10 cellular contexts compared by ENCODE assay signal in the genomic region with DNA sequence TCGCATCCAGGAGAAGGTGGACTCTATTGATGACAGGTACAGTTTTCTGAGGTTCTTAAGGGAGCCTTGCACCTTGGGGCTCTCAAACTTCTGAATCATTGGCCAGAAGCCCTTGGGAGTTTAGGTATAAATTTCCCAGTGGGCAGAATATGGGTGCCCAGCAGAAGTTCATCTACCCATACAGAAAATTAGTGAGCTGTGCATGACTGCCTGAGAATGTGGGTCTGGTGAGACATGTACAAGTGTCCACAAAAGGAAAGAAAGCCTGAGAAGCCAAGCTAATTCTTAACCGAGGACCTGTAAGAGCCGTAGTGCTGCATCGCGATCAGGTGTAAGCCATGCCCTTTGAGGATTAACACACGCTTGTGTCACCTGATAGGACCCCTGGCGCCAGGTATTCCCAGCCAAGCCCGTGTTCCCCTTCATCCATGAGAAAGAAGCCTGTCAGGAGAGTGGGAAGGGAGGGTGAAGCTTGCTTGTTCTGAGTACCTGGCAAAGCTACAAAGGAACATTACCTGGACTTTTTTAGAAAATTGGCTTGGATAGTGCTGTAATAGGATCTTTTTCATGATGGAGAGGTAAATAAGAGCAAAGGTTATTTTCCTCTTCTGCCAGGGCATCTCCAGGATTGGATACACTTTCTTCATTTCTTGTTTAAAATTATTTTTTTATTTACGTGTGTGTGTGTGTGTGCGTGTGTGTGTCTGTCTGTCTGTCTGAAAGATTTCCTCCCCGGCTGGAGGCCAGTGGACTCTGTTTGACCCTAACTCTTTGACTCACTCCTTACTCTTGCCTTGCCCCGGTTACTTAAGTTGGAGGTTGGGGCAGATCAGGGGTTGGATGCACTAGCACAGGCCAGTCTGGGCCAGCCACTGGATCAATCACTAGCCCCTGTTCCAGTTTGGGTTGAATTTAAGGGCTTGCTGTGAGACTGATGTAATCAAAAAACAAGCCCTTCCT.
DNase-seq lines count a peak whose midpoint lies in the region; ATAC-seq, FAIRE-seq and TF ChIP-seq lines count a peak whose summit lies in the region.
"Had no signal": no experiment of that assay in that cellular context is flagged by ENCODE, and none has a peak within 500 bp of the region (broad histone marks: within the 10 kb centered on the region; RNA-seq: fewer than 3 reads in every experiment).

No MANE protein-coding gene starts in this region.

- H3K9me3 Mint-ChIP-seq in effector memory CD8-positive, alpha-beta T cell, result no peaks in the 10 kb centered on the region
- H3K9me3 Mint-ChIP-seq in naive thymus-derived CD8-positive, alpha-beta T cell, result no peaks in the 10 kb centered on the region

- ATAC-seq in effector memory CD8-positive, alpha-beta T cell (replicated peaks), result no peak
- ATAC-seq in naive thymus-derived CD8-positive, alpha-beta T cell, result no peak
- no peak for ATAC-seq in HG03045 (IDR thresholded peaks at IDR 0.05; ENCODE audit: unreplicated experiment)
- no peak for ATAC-seq in HG03521 (IDR thresholded peaks at IDR 0.05; ENCODE audit: unreplicated experiment)

- peaks cover 5 to 12% of the 10 kb centered on the region in 2 donors for H3K4me1 Mint-ChIP-seq in effector memory CD8-positive, alpha-beta T cell (ENCODE audit: low read depth in 2 of 2)
- peaks cover 30 to 35% (median 34%) of the 10 kb centered on the region in 4 donors for H3K4me1 Mint-ChIP-seq in naive thymus-derived CD8-positive, alpha-beta T cell

- DNase-seq in AG10803 (ENCODE audit: low read depth) (peak; percentile 78), LHCN-M2 (ENCODE audit: low read depth) (peak; percentile 72), NK-92 (lab: John Stamatoyannopoulos, UW; ENCODE audit: unreplicated experiment) (no peak), D721Med (ENCODE audit: insufficient read length, low spot score) (no peak)
- DNase-seq in effector memory CD8-positive, alpha-beta T cell, result no peak
- DNase-seq in naive thymus-derived CD8-positive, alpha-beta T cell, result no peak
- DNase-seq: amniotic stem cell, left cardiac atrium had no signal

- H3K27ac Mint-ChIP-seq in effector memory CD8-positive, alpha-beta T cell, result peak overlapping the region; percentile 11 to 84
- peak overlapping the region; percentile 55 to 86 (median 68) for H3K27ac Mint-ChIP-seq in naive thymus-derived CD8-positive, alpha-beta T cell

- H3K36me3 Mint-ChIP-seq in effector memory CD8-positive, alpha-beta T cell (ENCODE audit: insufficient read depth), result peaks cover 95% of the 10 kb centered on the region
- H3K36me3 Mint-ChIP-seq in naive thymus-derived CD8-positive, alpha-beta T cell, result peaks cover 15 to 95% (median 28%) of the 10 kb centered on the region in 3 donors

- H3K27me3 Mint-ChIP-seq in effector memory CD8-positive, alpha-beta T cell, result no peaks in the 10 kb centered on the region
- no peaks in the 10 kb centered on the region for H3K27me3 Mint-ChIP-seq in naive thymus-derived CD8-positive, alpha-beta T cell

- POLR2A ChIA-PET in naive thymus-derived CD8-positive, alpha-beta T cell (lab: Charles Lee), result no interaction called here

- no peak for TF ChIP-seq CTCF in AG10803 (conservative IDR thresholded peaks at IDR 0.05; ENCODE audit: low read length)
- TF ChIP-seq CTCF in D721Med (IDR thresholded peaks at IDR 0.05; ENCODE audit: insufficient read depth, missing control alignments), result no peak

- no peak overlapping the region for H3K4me3 ChIP-seq in AG10803 (ENCODE audit: low read length)

- no peak overlapping the region for H3K4me3 Mint-ChIP-seq in effector memory CD8-positive, alpha-beta T cell
- peak overlapping the region in 2 of 10 donors; percentile 42 to 49 for H3K4me3 Mint-ChIP-seq in naive thymus-derived CD8-positive, alpha-beta T cell

- FAIRE-seq in D721Med (lab: Jason Lieb, UNC), result no peak

Comparison
In these comparisons a context has a peak if more than half of its experiments do, and no peak if none do; other contexts are left out.
1. DNase-seq: peak in AG10803 (single experiment) and LHCN-M2 (single experiment); none in effector memory CD8-positive, alpha-beta T cell (0 of 3), naive thymus-derived CD8-positive, alpha-beta T cell (0 of 10), NK-92 (single experiment) and D721Med (single experiment).